Comparison of ENCODE assay signal across 18 cellular contexts in genomic region chr16:56245197-56245596, GRCh38. TPM values are rescaled to one million over a fixed set of nuclear protein-coding genes. Genes with fewer than 3 reads are reported as not detected.
A peak's percentile ranks its signal among the peaks of the same experiment; 100 is the strongest.
DNase-seq lines count a peak whose midpoint lies in the region; TF ChIP-seq lines count a peak whose summit lies in the region.
"Had no signal": no experiment of that assay in that cellular context is flagged by ENCODE, and none has a peak within 500 bp of the region (broad histone marks: within the 10 kb centered on the region; RNA-seq: fewer than 3 reads in every experiment).

No MANE protein-coding gene starts in this region.

- H3T11ph ChIP-seq in H9 (ENCODE audit: low read length) = no peak overlapping the region

- H3K4me3 ChIP-seq in PC-9 (no peak overlapping the region), sigmoid colon (no peak overlapping the region)
- H3K4me3 ChIP-seq: SK-N-MC, skin epidermis had no signal

- no peaks in the 10 kb centered on the region for H3K23me2 ChIP-seq in H9 (ENCODE audit: insufficient read length, low read depth, low read length, poor library complexity, severe bottlenecking)

- TF ChIP-seq CTCF in PC-9 (conservative IDR thresholded peaks at IDR 0.05) (no peak), sigmoid colon (IDR thresholded peaks at IDR 0.05) (no peak), H9 (conservative IDR thresholded peaks at IDR 0.05) (no peak)

- no peaks in the 10 kb centered on the region for H3K9me3 ChIP-seq in PC-9 (ENCODE audit: insufficient read depth, low read depth)
- H3K9me3 ChIP-seq in sigmoid colon = no peaks in the 10 kb centered on the region
- H3K9me3 ChIP-seq in H9 (ENCODE audit: control insufficient read depth, low read depth, low read length) = no peaks in the 10 kb centered on the region

- H3K23ac ChIP-seq in H9 (ENCODE audit: insufficient read length, low read depth, low read length) = no peak overlapping the region

- H3F3A ChIP-seq in PC-9 (ENCODE audit: insufficient read depth, low read depth) = peaks cover 24% of the 10 kb centered on the region

- no peaks in the 10 kb centered on the region for H3K27me3 Mint-ChIP-seq in H9 (ENCODE audit: low read depth)

- H3K4me1 ChIP-seq in PC-9 (replicated peaks; ENCODE audit: insufficient read depth) (peaks cover 68% of the 10 kb centered on the region), sigmoid colon (peaks cover 0 to 67% (median 48%) of the 10 kb centered on the region in 4 donors), H9 (ENCODE audit: insufficient read depth, low read length) (no peaks in the 10 kb centered on the region)

- H2BK120ac ChIP-seq in H9 (ENCODE audit: low read depth, low read length, poor library complexity, severe bottlenecking) = no peak overlapping the region

- WGBS in sigmoid colon, 2 donors = 82 to 87% methylated on average over 6 of the region's 6 CpGs
- WGBS in H9 (ENCODE audit: extremely low coverage, insufficient read length, low lambda C conversion rate) = no CpG with 5 or more reads among the region's 6 CpGs

- H4K91ac ChIP-seq in H9 (ENCODE audit: insufficient read length, low read depth, low read length) = no peak overlapping the region

- H2AK5ac ChIP-seq in H9 (ENCODE audit: insufficient read length, low read length) = no peak overlapping the region

- H3K14ac ChIP-seq in H9 (ENCODE audit: insufficient read depth, low read length) = no peak overlapping the region

- no TSS peak for BruUV-seq in PC-9 (replicated peaks; lab: Mats Ljungman, UMichigan)

- H2BK5ac ChIP-seq in H9 (ENCODE audit: insufficient read length, low read length) = no peak overlapping the region

- no peak overlapping the region for H4K5ac ChIP-seq in H9 (ENCODE audit: insufficient read length, low read depth, low read length)

- H2AFZ ChIP-seq in PC-9 (no peak overlapping the region), H9 (ENCODE audit: low read length) (no peak overlapping the region)

- TF ChIP-seq EP300 in sigmoid colon (IDR thresholded peaks at IDR 0.05) = no peak

- no peak overlapping the region for H3K4ac ChIP-seq in H9 (ENCODE audit: low read depth, low read length)

- no peak overlapping the region for H3K9ac ChIP-seq in H9 (ENCODE audit: extremely low read depth, insufficient read length, low read length)

- H4K20me1 ChIP-seq in PC-9 (ENCODE audit: insufficient read depth) (no peaks in the 10 kb centered on the region), H9 (ENCODE audit: control insufficient read depth, insufficient read depth, insufficient read length) (no peaks in the 10 kb centered on the region)

- H2BK15ac ChIP-seq in H9 (ENCODE audit: low read depth, low read length) = no peak overlapping the region

- no peak overlapping the region for H3K56ac ChIP-seq in H9 (ENCODE audit: insufficient read length, low read depth, low read length)

- no peak overlapping the region for H4K8ac ChIP-seq in H9 (replicated peaks; ENCODE audit: insufficient read length, low read depth, low read length)

- H3K4me2 ChIP-seq in PC-9 (peak overlapping the region; percentile 66), H9 (ENCODE audit: insufficient read depth, insufficient read length, low read length) (no peak overlapping the region)

- CTCF ChIA-PET in PC-9 (lab: Charles Lee) = interaction anchor here (1.0 kb wide), 1 partner anchor 111 kb away, joined by 3 read pairs; no protein-coding TSS in a partner anchor

- H3K27ac Mint-ChIP-seq in H9 = no peak overlapping the region

- H3K18ac ChIP-seq in H9 (ENCODE audit: insufficient read length, low read depth, low read length) = no peak overlapping the region

- peaks cover 0 to 4% (median 1%) of the 10 kb centered on the region in 3 experiments; a peak in 3 of 7 replicates for H3K36me3 Mint-ChIP-seq in H9 (ENCODE audit: insufficient read depth in 1 of 3, low read depth in 3 of 3)

- no peaks in the 10 kb centered on the region for H3K36me3 ChIP-seq in PC-9 (ENCODE audit: low read depth)
- no peaks in the 10 kb centered on the region for H3K36me3 ChIP-seq in sigmoid colon

- H3K27ac ChIP-seq in PC-9 = peak overlapping the region; percentile 89
- peak overlapping the region; percentile 24 for H3K27ac ChIP-seq in epithelial cell of prostate
- peak overlapping the region in 3 of 4 donors; percentile 56 to 70 (median 63) for H3K27ac ChIP-seq in sigmoid colon
- no peak overlapping the region for H3K27ac ChIP-seq in H9 (ENCODE audit: insufficient read length, low read depth, low read length)
- H3K27ac ChIP-seq: HL-60, SK-N-MC, skin epidermis had no signal

- DNase-seq in EL = peak; percentile 95
- DNase-seq in PC-9 = peak; percentile 70 to 93
- DNase-seq in epithelial cell of prostate (ENCODE audit: low read depth, low spot score) = no peak
- no peak for DNase-seq in sigmoid colon
- DNase-seq in NCI-H2227 (lab: John Stamatoyannopoulos, UW; ENCODE audit: unreplicated experiment) = no peak
- DNase-seq in H9 = no peak
- DNase-seq in activated T-cell treated with anti-CD3 and anti-CD28 coated beads, Interleukin-2, amount 50 U/mL, for 48 hours = no peak
- no peak for DNase-seq in NCI-H1694 (lab: John Stamatoyannopoulos, UW)
- DNase-seq: activated naive CD4-positive, alpha-beta T cell treated with Interleukin-2 at 50 U/mL for 16 hours; central memory CD4-positive, alpha-beta T cell; NCI-H2081 treated with DMSO at 0.1 percent for 48 hours; stimulated activated naive CD8-positive, alpha-beta T cell treated with anti-CD3 and anti-CD28 coated beads, Interleukin-15, Interleukin-2, amounts not matched to agents 100 U/mL and 50 U/mL, for 24 hours had no signal

- no peaks in the 10 kb centered on the region for H3K79me2 ChIP-seq in PC-9 (ENCODE audit: low read depth)
- H3K79me2 ChIP-seq in H9 (ENCODE audit: insufficient read depth, low read length) = no peaks in the 10 kb centered on the region

- no peaks in the 10 kb centered on the region for H3K9me2 ChIP-seq in PC-9 (ENCODE audit: insufficient read depth)

- H3K27me3 ChIP-seq in PC-9 (ENCODE audit: insufficient read depth, low read depth) (no peaks in the 10 kb centered on the region), sigmoid colon (no peaks in the 10 kb centered on the region), H9 (ENCODE audit: insufficient read depth, low read length) (no peaks in the 10 kb centered on the region)

- no peak overlapping the region for H2BK20ac ChIP-seq in H9 (ENCODE audit: low read depth, low read length, poor library complexity, severe bottlenecking)

- H3K4me1 Mint-ChIP-seq in H9 = peaks cover 3 to 9% of the 10 kb centered on the region in 2 experiments

- H3K9me3 Mint-ChIP-seq in H9 = no peaks in the 10 kb centered on the region

- no peak overlapping the region for H3K4me3 Mint-ChIP-seq in H9
- H3K4me3 Mint-ChIP-seq: neural crest cell had no signal

- TF ChIP-seq POLR2A in sigmoid colon (IDR thresholded peaks at IDR 0.05) = no peak

- POLR2A ChIA-PET in PC-9 (lab: Charles Lee; ENCODE audit: unreplicated experiment) = interaction anchor here (0.5 to 0.7 kb wide), 5 partner anchors 17 to 212 kb away, joined by 3 to 12 read pairs (median 7); no protein-coding TSS in a partner anchor

- intact Hi-C loops in PC-9 (cut with micrococcal nuclease; ENCODE audit: unreplicated experiment) = loop anchor here (5.0 kb wide), 2 partner anchors 43 to 278 kb away; no protein-coding TSS in a partner anchor
- intact Hi-C loops in sigmoid colon (cut with DNase I) = no loop called here

- no peaks in the 10 kb centered on the region for H3K79me1 ChIP-seq in H9 (ENCODE audit: insufficient read depth, low read depth, low read length, poor library complexity, severe bottlenecking)

- no peak overlapping the region for H2BK12ac ChIP-seq in H9 (ENCODE audit: insufficient read length, low read depth, low read length)

RNA-seq across cellular contexts. Expression of gene GNAO1, which starts 53.9 kb away (rescaled TPM):
- total RNA-seq in PC-9 (2021) (2.8 and 3.9 TPM in 2 replicates), sigmoid colon (10 to 100 TPM; 28.8 to 67.0 (median 32.4) TPM), H9 (2021) (16.9 and 17.0 TPM in 2 replicates)
- polyA plus RNA-seq in sigmoid colon = 1 to 10 TPM in 2 of 3 donors, under 1 TPM in 1; 0.69 to 8.2 (median 1.8) TPM
- total RNA-seq: endothelial cell of umbilical vein, lung microvascular endothelial cell had no signal
- polyA plus RNA-seq: endothelial cell of umbilical vein had no signal

Comparison
In these comparisons a context has a peak if more than half of its experiments do, and no peak if none do; other contexts are left out.
1. DNase-seq: peak in EL (single experiment) and PC-9 (2 of 2); none in epithelial cell of prostate (single experiment), sigmoid colon (single experiment), NCI-H2227 (single experiment), H9 (single experiment), activated T-cell treated with anti-CD3 and anti-CD28 coated beads, Interleukin-2, amount 50 U/mL, for 48 hours (0 of 2) and NCI-H1694 (single experiment).